Comparison of ENCODE assay signal across 8 cellular contexts in genomic region chr12:69685810-69686209, GRCh38. TPM values are rescaled to one million over a fixed set of nuclear protein-coding genes. Genes with fewer than 3 reads are reported as not detected.
DNase-seq lines count a peak whose midpoint lies in the region; ATAC-seq and TF ChIP-seq lines count a peak whose summit lies in the region.

No MANE protein-coding gene starts in this region.

- H3K4me3 ChIP-seq in astrocyte of the spinal cord (ENCODE audit: low read depth, low read length): no peak overlapping the region
- no peak overlapping the region for H3K4me3 ChIP-seq in skeletal muscle cell (ENCODE audit: low read depth, low read length)

- in situ Hi-C loops in astrocyte of the spinal cord (cut with HindIII; ENCODE audit: low sequenced_read_pairs): no loop called here

- no peaks in the 10 kb centered on the region for H3K9me3 Mint-ChIP-seq in activated CD4-positive, alpha-beta T cell treated with anti-CD3 and anti-CD28 coated beads for 36 hours (ENCODE audit: low read depth)

- DNase-seq in activated CD4-positive, alpha-beta T cell treated with anti-CD3 and anti-CD28 coated beads for 36 hours: no peak
- no peak for DNase-seq in activated CD4-positive, alpha-beta T cell treated with anti-CD3 and anti-CD28 coated beads, Interleukin-2, amount 50 U/mL, for 4 hours
- DNase-seq in astrocyte of the spinal cord (ENCODE audit: low read depth, low spot score): peak; percentile 64
- peak; percentile 67 for DNase-seq in skeletal muscle cell (ENCODE audit: low read depth)
- DNase-seq in NCI-H82 (lab: John Stamatoyannopoulos, UW): no peak
- no peak for DNase-seq in GDM1 (lab: John Stamatoyannopoulos, UW)
- DNase-seq in SKM-1 (lab: John Stamatoyannopoulos, UW; ENCODE audit: unreplicated experiment): no peak

- H3K27ac Mint-ChIP-seq in activated CD4-positive, alpha-beta T cell treated with anti-CD3 and anti-CD28 coated beads for 36 hours: no peak overlapping the region

- H3K4me3 Mint-ChIP-seq in activated CD4-positive, alpha-beta T cell treated with anti-CD3 and anti-CD28 coated beads for 36 hours: no peak overlapping the region

- CTCF ChIA-PET in activated CD4-positive, alpha-beta T cell treated with anti-CD3 and anti-CD28 coated beads for 36 hours (lab: Charles Lee): no interaction called here

- ATAC-seq in activated CD4-positive, alpha-beta T cell treated with anti-CD3 and anti-CD28 coated beads for 36 hours: peak; percentile 58
- ATAC-seq in HG03108 (IDR thresholded peaks at IDR 0.05; ENCODE audit: unreplicated experiment): peak; percentile 40

- H3K27me3 Mint-ChIP-seq in activated CD4-positive, alpha-beta T cell treated with anti-CD3 and anti-CD28 coated beads for 36 hours: peaks cover 13% of the 10 kb centered on the region

- intact Hi-C loops in activated CD4-positive, alpha-beta T cell treated with anti-CD3 and anti-CD28 coated beads for 36 hours (cut with DNase I, micrococcal nuclease): no loop called here

- H3K4me1 Mint-ChIP-seq in activated CD4-positive, alpha-beta T cell treated with anti-CD3 and anti-CD28 coated beads for 36 hours: peaks cover 8% of the 10 kb centered on the region

- POLR2A ChIA-PET in activated CD4-positive, alpha-beta T cell treated with anti-CD3 and anti-CD28 coated beads for 36 hours (lab: Charles Lee): no interaction called here

- H3K36me3 Mint-ChIP-seq in activated CD4-positive, alpha-beta T cell treated with anti-CD3 and anti-CD28 coated beads for 36 hours (ENCODE audit: low read depth): no peaks in the 10 kb centered on the region

- TF ChIP-seq CTCF in astrocyte of the spinal cord (IDR thresholded peaks at IDR 0.05; ENCODE audit: low read depth, low read length): no peak

RNA-seq across cellular contexts. Expression of gene BEST3, which starts 13.3 kb away (rescaled TPM):
- not detected for total RNA-seq in activated CD4-positive, alpha-beta T cell treated with anti-CD3 and anti-CD28 coated beads for 36 hours

RNA-seq across cellular contexts. Expression of gene RAB3IP, which starts 52.9 kb away (rescaled TPM):
- total RNA-seq in activated CD4-positive, alpha-beta T cell treated with anti-CD3 and anti-CD28 coated beads for 36 hours: 10 to 100 TPM; 30.7 to 39.9 TPM

Comparison
In these comparisons a context has a peak if more than half of its experiments do, and no peak if none do; other contexts are left out.
1. DNase-seq: peak in astrocyte of the spinal cord (single experiment) and skeletal muscle cell (single experiment); none in activated CD4-positive, alpha-beta T cell treated with anti-CD3 and anti-CD28 coated beads for 36 hours (single experiment), activated CD4-positive, alpha-beta T cell treated with anti-CD3 and anti-CD28 coated beads, Interleukin-2, amount 50 U/mL, for 4 hours (0 of 2), NCI-H82 (single experiment), GDM1 (single experiment) and SKM-1 (single experiment).